17 cellular contexts compared by ENCODE assay signal in genomic region chr17:11372692-11373091, GRCh38.
A peak's percentile ranks its signal among the peaks of the same experiment; 100 is the strongest.
DNase-seq lines count a peak whose midpoint lies in the region; ATAC-seq and TF ChIP-seq lines count a peak whose summit lies in the region.
"Had no signal": no experiment of that assay in that cellular context is flagged by ENCODE, and none has a peak within 500 bp of the region (broad histone marks: within the 10 kb centered on the region; RNA-seq: fewer than 3 reads in every experiment).

No MANE protein-coding gene starts in this region.

- H3K4me1 Mint-ChIP-seq in nephron progenitor cell (peaks cover 12% of the 10 kb centered on the region), GM23338 (no peaks in the 10 kb centered on the region)
- H3K4me1 Mint-ChIP-seq in activated T-helper 2 cell treated with anti-CD3 and anti-CD28 coated beads, Interferon-gamma antibody, Interleukin-2, Interleukin-4, amounts not matched to agents 10 μg/mL and 5 μg/mL and 100 μg/mL, durations not matched to agents 14 hours and 24 hours and 36 hours (ENCODE audit: low read depth): no peaks in the 10 kb centered on the region

- in situ Hi-C loops in G401 (cut with HindIII; ENCODE audit: low sequenced_read_pairs): no loop called here

- H3K36me3 ChIP-seq in esophagus muscularis mucosa: no peaks in the 10 kb centered on the region
- H3K36me3 ChIP-seq in aorta (ENCODE audit: control insufficient read depth in 1 of 2, insufficient read depth in 2 of 2, low read length in 1 of 2): no peaks in the 10 kb centered on the region
- peaks cover 6% of the 10 kb centered on the region; the same call in 1 of the 2 replicates for H3K36me3 ChIP-seq in GM23338 (ENCODE audit: insufficient read depth)
- H3K36me3 ChIP-seq: BE2C, HAP-1 had no signal

- peaks cover 0 to 7% (median 0%) of the 10 kb centered on the region in 4 donors for H3K27me3 ChIP-seq in esophagus muscularis mucosa
- no peaks in the 10 kb centered on the region for H3K27me3 ChIP-seq in aorta (ENCODE audit: control insufficient read depth in 1 of 2, insufficient read depth in 2 of 2, low read length in 1 of 2)
- H3K27me3 ChIP-seq in GM23338 (ENCODE audit: insufficient read depth): no peaks in the 10 kb centered on the region
- H3K27me3 ChIP-seq: BE2C had no signal

- no peaks in the 10 kb centered on the region for H3K4me1 ChIP-seq in esophagus muscularis mucosa
- no peaks in the 10 kb centered on the region for H3K4me1 ChIP-seq in aorta (ENCODE audit: control insufficient read depth in 1 of 2, insufficient read depth in 2 of 2, low read length in 2 of 2)
- H3K4me1 ChIP-seq in GM23338 (ENCODE audit: insufficient read depth): no peaks in the 10 kb centered on the region
- H3K4me1 ChIP-seq: BE2C, HAP-1 had no signal

- no peaks in the 10 kb centered on the region for H3K36me3 Mint-ChIP-seq in nephron progenitor cell (ENCODE audit: low read depth)
- no peaks in the 10 kb centered on the region for H3K36me3 Mint-ChIP-seq in activated T-helper 2 cell treated with anti-CD3 and anti-CD28 coated beads, Interferon-gamma antibody, Interleukin-2, Interleukin-4, amounts not matched to agents 10 μg/mL and 5 μg/mL and 100 μg/mL, durations not matched to agents 14 hours and 24 hours and 36 hours (ENCODE audit: low read depth)
- H3K36me3 Mint-ChIP-seq in GM23338 (ENCODE audit: low read depth): peaks cover 28% of the 10 kb centered on the region
- H3K36me3 Mint-ChIP-seq: CD8-positive, alpha-beta T cell had no signal

- H4K20me1 ChIP-seq in GM23338 (replicated peaks; ENCODE audit: insufficient read depth): no peaks in the 10 kb centered on the region

- no peak overlapping the region for H2AFZ ChIP-seq in GM23338

- ATAC-seq in aorta (ENCODE audit: low FRiP score) (no peak), GM23338 (no peak)
- ATAC-seq: CD8-positive, alpha-beta T cell had no signal

- TF ChIP-seq POLR2A in esophagus muscularis mucosa (IDR thresholded peaks at IDR 0.05; ENCODE audit: low read depth): no peak

- no peak for TF ChIP-seq EP300 in esophagus muscularis mucosa (IDR thresholded peaks at IDR 0.05)

- H3K9me2 ChIP-seq in GM23338 (ENCODE audit: insufficient read depth): no peaks in the 10 kb centered on the region

- DNase-seq in G401 (ENCODE audit: low spot score) (peak; percentile 2), esophagus muscularis mucosa (ENCODE audit: extremely low spot score) (peak; percentile 19), nephron progenitor cell (no peak), aorta (no peak), hepatic stellate cell (ENCODE audit: low spot score) (no peak), GM23338 (ENCODE audit: low spot score) (no peak)
- DNase-seq in activated T-helper 2 cell treated with anti-CD3 and anti-CD28 coated beads, Interferon-gamma antibody, Interleukin-2, Interleukin-4, amounts not matched to agents 10 μg/mL and 5 μg/mL and 100 μg/mL, durations not matched to agents 14 hours and 24 hours and 36 hours (ENCODE audit: low spot score): no peak
- DNase-seq: BE2C; CD8-positive, alpha-beta T cell; COR-L47; DMS153; DMS79 treated with DMSO at 0.1 percent for 48 hours; EL; GDM1 had no signal

- TF ChIP-seq CTCF in VCaP (conservative IDR thresholded peaks at IDR 0.05): no peak
- no peak for TF ChIP-seq CTCF in esophagus muscularis mucosa (IDR thresholded peaks at IDR 0.05)
- TF ChIP-seq CTCF in nephron progenitor cell (IDR thresholded peaks at IDR 0.05): no peak
- TF ChIP-seq CTCF in GM23338 (conservative IDR thresholded peaks at IDR 0.05; ENCODE audit: low read depth in 2 of 2): no peak

- H3K4me2 ChIP-seq in GM23338: no peak overlapping the region

- H3K27me3 Mint-ChIP-seq in nephron progenitor cell (ENCODE audit: low read depth, poor library complexity) (peaks cover 3% of the 10 kb centered on the region), GM23338 (ENCODE audit: insufficient read depth, low read depth, poor library complexity) (no peaks in the 10 kb centered on the region)
- no peaks in the 10 kb centered on the region for H3K27me3 Mint-ChIP-seq in activated T-helper 2 cell treated with anti-CD3 and anti-CD28 coated beads, Interferon-gamma antibody, Interleukin-2, Interleukin-4, amounts not matched to agents 10 μg/mL and 5 μg/mL and 100 μg/mL, durations not matched to agents 14 hours and 24 hours and 36 hours (ENCODE audit: low read depth)

- H3K4me3 Mint-ChIP-seq in nephron progenitor cell: no peak overlapping the region
- no peak overlapping the region for H3K4me3 Mint-ChIP-seq in activated T-helper 2 cell treated with anti-CD3 and anti-CD28 coated beads, Interferon-gamma antibody, Interleukin-2, Interleukin-4, amounts not matched to agents 10 μg/mL and 5 μg/mL and 100 μg/mL, durations not matched to agents 14 hours and 24 hours and 36 hours (ENCODE audit: low read depth)
- no peak overlapping the region for H3K4me3 Mint-ChIP-seq in GM23338
- H3K4me3 Mint-ChIP-seq: CD8-positive, alpha-beta T cell had no signal

- no peaks in the 10 kb centered on the region for H3K9me3 Mint-ChIP-seq in nephron progenitor cell
- peaks cover 39% of the 10 kb centered on the region for H3K9me3 Mint-ChIP-seq in activated T-helper 2 cell treated with anti-CD3 and anti-CD28 coated beads, Interferon-gamma antibody, Interleukin-2, Interleukin-4, amounts not matched to agents 10 μg/mL and 5 μg/mL and 100 μg/mL, durations not matched to agents 14 hours and 24 hours and 36 hours
- peaks cover 57% of the 10 kb centered on the region for H3K9me3 Mint-ChIP-seq in GM23338
- H3K9me3 Mint-ChIP-seq: CD8-positive, alpha-beta T cell had no signal

- intact Hi-C loops in esophagus muscularis mucosa (cut with DNase I) (no loop called here), aorta (cut with DNase I) (no loop called here)
- intact Hi-C loops in activated T-helper 2 cell treated with anti-CD3 and anti-CD28 coated beads, Interferon-gamma antibody, Interleukin-2, Interleukin-4, amounts not matched to agents 10 μg/mL and 5 μg/mL and 100 μg/mL, durations not matched to agents 14 hours and 24 hours and 36 hours (cut with micrococcal nuclease): no loop called here

- 87% methylated on average over 3 of the region's 3 CpGs for WGBS in esophagus muscularis mucosa
- 50 to 59% methylated on average over 3 of the region's 3 CpGs for WGBS in aorta, 2 donors

- H3K9me3 ChIP-seq in esophagus muscularis mucosa (no peaks in the 10 kb centered on the region), aorta (ENCODE audit: control insufficient read depth, low read length) (no peaks in the 10 kb centered on the region)
- H3K9me3 ChIP-seq: BE2C, HAP-1 had no signal

- no peaks in the 10 kb centered on the region for H3F3A ChIP-seq in GM23338 (replicated peaks; ENCODE audit: low read depth)

- H3K4me3 ChIP-seq in esophagus muscularis mucosa (no peak overlapping the region), aorta (ENCODE audit: low read length in 2 of 2) (no peak overlapping the region), GM23338 (no peak overlapping the region)
- H3K4me3 ChIP-seq: HAP-1 had no signal

- peak overlapping the region; percentile 53 for H3K27ac Mint-ChIP-seq in nephron progenitor cell
- no peak overlapping the region for H3K27ac Mint-ChIP-seq in activated T-helper 2 cell treated with anti-CD3 and anti-CD28 coated beads, Interferon-gamma antibody, Interleukin-2, Interleukin-4, amounts not matched to agents 10 μg/mL and 5 μg/mL and 100 μg/mL, durations not matched to agents 14 hours and 24 hours and 36 hours
- H3K27ac Mint-ChIP-seq in GM23338: no peak overlapping the region
- H3K27ac Mint-ChIP-seq: CD8-positive, alpha-beta T cell had no signal

- H3K27ac ChIP-seq in VCaP (peak overlapping the region; percentile 34), esophagus muscularis mucosa (replicated peaks in 1 of 4) (no peak overlapping the region), aorta (ENCODE audit: low read depth in 1 of 2, low read length in 2 of 2) (no peak overlapping the region), GM23338 (ENCODE audit: low read depth) (no peak overlapping the region)
- H3K27ac ChIP-seq: C4-2B had no signal

- no peaks in the 10 kb centered on the region for H3K79me2 ChIP-seq in GM23338 (replicated peaks; ENCODE audit: insufficient read depth)

TF ChIP-seq in GM23338, 12 proteins besides CTCF, POLR2A, EP300 and RAD21:
- TF ChIP-seq CREB1 (CRISPR knock-in tag; IDR thresholded peaks at IDR 0.05; ENCODE audit: low read depth): no peak
- TF ChIP-seq POLR2AphosphoS5 (IDR thresholded peaks at IDR 0.05; ENCODE audit: low read depth): no peak
- TF ChIP-seq ZNF331 (CRISPR knock-in tag; IDR thresholded peaks at IDR 0.05; ENCODE audit: low read depth): no peak

Comparison
In these comparisons a context has a peak if more than half of its experiments do, and no peak if none do; other contexts are left out.
1. DNase-seq: peak in G401 (single experiment) and esophagus muscularis mucosa (single experiment); none in nephron progenitor cell (single experiment), aorta (0 of 2), hepatic stellate cell (single experiment), activated T-helper 2 cell treated with anti-CD3 and anti-CD28 coated beads, Interferon-gamma antibody, Interleukin-2, Interleukin-4, amounts not matched to agents 10 μg/mL and 5 μg/mL and 100 μg/mL, durations not matched to agents 14 hours and 24 hours and 36 hours (single experiment) and GM23338 (single experiment).